ENCODE assay signal across 1 cellular context in the genomic region with DNA sequence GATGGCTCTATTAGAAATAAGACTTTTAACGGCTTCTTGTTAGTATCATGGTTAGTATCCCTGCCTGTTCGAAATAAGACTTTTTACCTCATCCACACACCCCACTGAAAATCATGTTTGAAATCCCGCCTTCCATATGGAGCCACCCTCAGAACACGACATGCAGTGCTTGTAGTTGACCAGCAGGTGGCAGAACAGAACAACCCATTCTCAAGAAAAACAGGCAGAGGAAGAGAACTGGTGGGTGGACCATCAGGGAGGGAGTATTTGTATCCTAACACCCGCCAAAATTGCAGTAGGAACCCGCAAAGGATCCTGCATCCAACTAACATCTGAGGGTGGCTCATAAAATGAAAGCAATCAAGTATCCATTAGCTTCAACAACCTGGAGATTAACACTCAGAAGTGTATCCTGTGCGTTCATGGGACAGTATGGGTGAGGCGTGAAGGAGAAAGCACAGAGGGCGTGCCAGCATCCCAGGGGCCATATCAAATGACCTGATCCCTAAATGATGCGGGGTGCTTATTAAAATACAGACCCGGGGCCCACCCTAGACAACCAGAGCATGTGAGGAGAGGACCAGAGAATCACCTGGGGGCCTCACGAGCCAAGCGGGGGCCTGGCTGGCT.
TF ChIP-seq lines count a peak whose summit lies in the region.

No MANE protein-coding gene starts in this region.

TF ChIP-seq in HepG2, 621 proteins besides CTCF, POLR2A, EP300 and RAD21 (continued from another document and continues in another):
- TF ChIP-seq, protein P1, sequence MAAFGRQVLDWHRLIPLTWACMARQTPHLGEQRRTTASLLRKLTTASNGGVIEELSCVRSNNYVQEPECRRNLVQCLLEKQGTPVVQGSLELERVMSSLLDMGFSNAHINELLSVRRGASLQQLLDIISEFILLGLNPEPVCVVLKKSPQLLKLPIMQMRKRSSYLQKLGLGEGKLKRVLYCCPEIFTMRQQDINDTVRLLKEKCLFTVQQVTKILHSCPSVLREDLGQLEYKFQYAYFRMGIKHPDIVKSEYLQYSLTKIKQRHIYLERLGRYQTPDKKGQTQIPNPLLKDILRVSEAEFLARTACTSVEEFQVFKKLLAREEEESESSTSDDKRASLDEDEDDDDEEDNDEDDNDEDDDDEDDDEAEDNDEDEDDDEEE (CRISPR knock-in tag; IDR thresholded peaks at IDR 0.05) = peak; percentile 64; the same call in 1 of the 2 replicates
- TF ChIP-seq PHF8 (CRISPR knock-in tag; IDR thresholded peaks at IDR 0.05) = no peak
- TF ChIP-seq, protein P2, sequence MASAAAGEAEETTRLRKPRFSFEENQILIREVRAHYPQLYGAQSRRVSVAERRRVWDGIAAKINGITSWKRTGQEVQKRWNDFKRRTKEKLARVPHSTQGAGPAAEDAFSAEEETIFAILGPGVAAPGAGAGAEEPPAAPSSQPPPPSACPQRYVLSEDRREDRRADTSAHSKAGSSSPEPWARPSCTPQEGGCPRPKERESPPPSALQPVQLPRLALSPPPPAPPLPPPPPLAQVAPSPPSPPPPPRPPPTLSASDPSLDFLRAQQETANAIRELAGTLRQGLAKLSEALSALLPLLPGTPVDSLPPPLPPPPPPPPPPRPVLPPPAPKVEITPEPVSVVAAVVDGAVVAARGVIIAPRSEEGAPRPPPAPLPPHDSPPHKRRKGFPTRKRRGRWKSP (CRISPR knock-in tag; IDR thresholded peaks at IDR 0.05) = no peak
- no peak for TF ChIP-seq NFIB (CRISPR knock-in tag; IDR thresholded peaks at IDR 0.05; ENCODE audit: borderline replicate concordance)
- no peak for TF ChIP-seq ZBTB38 (CRISPR knock-in tag; IDR thresholded peaks at IDR 0.05)
- TF ChIP-seq, protein P3, sequence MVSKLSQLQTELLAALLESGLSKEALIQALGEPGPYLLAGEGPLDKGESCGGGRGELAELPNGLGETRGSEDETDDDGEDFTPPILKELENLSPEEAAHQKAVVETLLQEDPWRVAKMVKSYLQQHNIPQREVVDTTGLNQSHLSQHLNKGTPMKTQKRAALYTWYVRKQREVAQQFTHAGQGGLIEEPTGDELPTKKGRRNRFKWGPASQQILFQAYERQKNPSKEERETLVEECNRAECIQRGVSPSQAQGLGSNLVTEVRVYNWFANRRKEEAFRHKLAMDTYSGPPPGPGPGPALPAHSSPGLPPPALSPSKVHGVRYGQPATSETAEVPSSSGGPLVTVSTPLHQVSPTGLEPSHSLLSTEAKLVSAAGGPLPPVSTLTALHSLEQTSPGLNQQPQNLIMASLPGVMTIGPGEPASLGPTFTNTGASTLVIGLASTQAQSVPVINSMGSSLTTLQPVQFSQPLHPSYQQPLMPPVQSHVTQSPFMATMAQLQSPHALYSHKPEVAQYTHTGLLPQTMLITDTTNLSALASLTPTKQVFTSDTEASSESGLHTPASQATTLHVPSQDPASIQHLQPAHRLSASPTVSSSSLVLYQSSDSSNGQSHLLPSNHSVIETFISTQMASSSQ (IDR thresholded peaks at IDR 0.05; ENCODE audit: low read depth) = no peak
- TF ChIP-seq, protein P3 (CRISPR knock-in tag; IDR thresholded peaks at IDR 0.05; ENCODE audit: borderline replicate concordance) = no peak
- TF ChIP-seq ZNF207 (IDR thresholded peaks at IDR 0.05; ENCODE audit: borderline replicate concordance) = no peak
- no peak for TF ChIP-seq ZNF713 (CRISPR knock-in tag; IDR thresholded peaks at IDR 0.05)
- TF ChIP-seq, protein P4, sequence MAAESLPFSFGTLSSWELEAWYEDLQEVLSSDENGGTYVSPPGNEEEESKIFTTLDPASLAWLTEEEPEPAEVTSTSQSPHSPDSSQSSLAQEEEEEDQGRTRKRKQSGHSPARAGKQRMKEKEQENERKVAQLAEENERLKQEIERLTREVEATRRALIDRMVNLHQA (CRISPR knock-in tag; IDR thresholded peaks at IDR 0.05) = no peak
- TF ChIP-seq ZMYM4 (CRISPR knock-in tag; IDR thresholded peaks at IDR 0.05) = peak; percentile 25; the same call in 1 of the 2 replicates
- TF ChIP-seq, protein P5, sequence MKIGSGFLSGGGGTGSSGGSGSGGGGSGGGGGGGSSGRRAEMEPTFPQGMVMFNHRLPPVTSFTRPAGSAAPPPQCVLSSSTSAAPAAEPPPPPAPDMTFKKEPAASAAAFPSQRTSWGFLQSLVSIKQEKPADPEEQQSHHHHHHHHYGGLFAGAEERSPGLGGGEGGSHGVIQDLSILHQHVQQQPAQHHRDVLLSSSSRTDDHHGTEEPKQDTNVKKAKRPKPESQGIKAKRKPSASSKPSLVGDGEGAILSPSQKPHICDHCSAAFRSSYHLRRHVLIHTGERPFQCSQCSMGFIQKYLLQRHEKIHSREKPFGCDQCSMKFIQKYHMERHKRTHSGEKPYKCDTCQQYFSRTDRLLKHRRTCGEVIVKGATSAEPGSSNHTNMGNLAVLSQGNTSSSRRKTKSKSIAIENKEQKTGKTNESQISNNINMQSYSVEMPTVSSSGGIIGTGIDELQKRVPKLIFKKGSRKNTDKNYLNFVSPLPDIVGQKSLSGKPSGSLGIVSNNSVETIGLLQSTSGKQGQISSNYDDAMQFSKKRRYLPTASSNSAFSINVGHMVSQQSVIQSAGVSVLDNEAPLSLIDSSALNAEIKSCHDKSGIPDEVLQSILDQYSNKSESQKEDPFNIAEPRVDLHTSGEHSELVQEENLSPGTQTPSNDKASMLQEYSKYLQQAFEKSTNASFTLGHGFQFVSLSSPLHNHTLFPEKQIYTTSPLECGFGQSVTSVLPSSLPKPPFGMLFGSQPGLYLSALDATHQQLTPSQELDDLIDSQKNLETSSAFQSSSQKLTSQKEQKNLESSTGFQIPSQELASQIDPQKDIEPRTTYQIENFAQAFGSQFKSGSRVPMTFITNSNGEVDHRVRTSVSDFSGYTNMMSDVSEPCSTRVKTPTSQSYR (CRISPR knock-in tag; IDR thresholded peaks at IDR 0.05; ENCODE audit: borderline replicate concordance) = no peak
- TF ChIP-seq NFYB (CRISPR knock-in tag; IDR thresholded peaks at IDR 0.05) = no peak
- TF ChIP-seq ARNTL (CRISPR knock-in tag; IDR thresholded peaks at IDR 0.05) = no peak
- TF ChIP-seq GABPA (IDR thresholded peaks at IDR 0.05; ENCODE audit: low read depth, low read length) = no peak
- TF ChIP-seq GABPA (CRISPR knock-in tag; IDR thresholded peaks at IDR 0.05; ENCODE audit: low read depth) = no peak
- TF ChIP-seq AGO2 (optimal IDR thresholded peaks at IDR 0.05; ENCODE audit: low read depth, low read length) = no peak
- TF ChIP-seq, protein P6, sequence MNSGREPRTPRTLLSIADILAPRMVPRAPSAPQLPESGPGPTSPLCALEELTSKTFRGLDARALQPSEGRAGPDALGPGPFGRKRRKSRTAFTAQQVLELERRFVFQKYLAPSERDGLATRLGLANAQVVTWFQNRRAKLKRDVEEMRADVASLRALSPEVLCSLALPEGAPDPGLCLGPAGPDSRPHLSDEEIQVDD (CRISPR knock-in tag; IDR thresholded peaks at IDR 0.05; ENCODE audit: borderline replicate concordance) = no peak
- TF ChIP-seq STAG1 (CRISPR knock-in tag; IDR thresholded peaks at IDR 0.05) = peak; percentile 89
- no peak for TF ChIP-seq BRCA1 (CRISPR knock-in tag; IDR thresholded peaks at IDR 0.05)
- no peak for TF ChIP-seq ZKSCAN8 (CRISPR knock-in tag; IDR thresholded peaks at IDR 0.05; ENCODE audit: borderline replicate concordance)
- TF ChIP-seq, protein P7, sequence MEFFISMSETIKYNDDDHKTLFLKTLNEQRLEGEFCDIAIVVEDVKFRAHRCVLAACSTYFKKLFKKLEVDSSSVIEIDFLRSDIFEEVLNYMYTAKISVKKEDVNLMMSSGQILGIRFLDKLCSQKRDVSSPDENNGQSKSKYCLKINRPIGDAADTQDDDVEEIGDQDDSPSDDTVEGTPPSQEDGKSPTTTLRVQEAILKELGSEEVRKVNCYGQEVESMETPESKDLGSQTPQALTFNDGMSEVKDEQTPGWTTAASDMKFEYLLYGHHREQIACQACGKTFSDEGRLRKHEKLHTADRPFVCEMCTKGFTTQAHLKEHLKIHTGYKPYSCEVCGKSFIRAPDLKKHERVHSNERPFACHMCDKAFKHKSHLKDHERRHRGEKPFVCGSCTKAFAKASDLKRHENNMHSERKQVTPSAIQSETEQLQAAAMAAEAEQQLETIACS (CRISPR knock-in tag; IDR thresholded peaks at IDR 0.05) = no peak
- TF ChIP-seq, protein P8, sequence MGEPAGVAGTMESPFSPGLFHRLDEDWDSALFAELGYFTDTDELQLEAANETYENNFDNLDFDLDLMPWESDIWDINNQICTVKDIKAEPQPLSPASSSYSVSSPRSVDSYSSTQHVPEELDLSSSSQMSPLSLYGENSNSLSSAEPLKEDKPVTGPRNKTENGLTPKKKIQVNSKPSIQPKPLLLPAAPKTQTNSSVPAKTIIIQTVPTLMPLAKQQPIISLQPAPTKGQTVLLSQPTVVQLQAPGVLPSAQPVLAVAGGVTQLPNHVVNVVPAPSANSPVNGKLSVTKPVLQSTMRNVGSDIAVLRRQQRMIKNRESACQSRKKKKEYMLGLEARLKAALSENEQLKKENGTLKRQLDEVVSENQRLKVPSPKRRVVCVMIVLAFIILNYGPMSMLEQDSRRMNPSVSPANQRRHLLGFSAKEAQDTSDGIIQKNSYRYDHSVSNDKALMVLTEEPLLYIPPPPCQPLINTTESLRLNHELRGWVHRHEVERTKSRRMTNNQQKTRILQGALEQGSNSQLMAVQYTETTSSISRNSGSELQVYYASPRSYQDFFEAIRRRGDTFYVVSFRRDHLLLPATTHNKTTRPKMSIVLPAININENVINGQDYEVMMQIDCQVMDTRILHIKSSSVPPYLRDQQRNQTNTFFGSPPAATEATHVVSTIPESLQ (CRISPR knock-in tag; conservative IDR thresholded peaks at IDR 0.05) = no peak
- TF ChIP-seq, protein P9, sequence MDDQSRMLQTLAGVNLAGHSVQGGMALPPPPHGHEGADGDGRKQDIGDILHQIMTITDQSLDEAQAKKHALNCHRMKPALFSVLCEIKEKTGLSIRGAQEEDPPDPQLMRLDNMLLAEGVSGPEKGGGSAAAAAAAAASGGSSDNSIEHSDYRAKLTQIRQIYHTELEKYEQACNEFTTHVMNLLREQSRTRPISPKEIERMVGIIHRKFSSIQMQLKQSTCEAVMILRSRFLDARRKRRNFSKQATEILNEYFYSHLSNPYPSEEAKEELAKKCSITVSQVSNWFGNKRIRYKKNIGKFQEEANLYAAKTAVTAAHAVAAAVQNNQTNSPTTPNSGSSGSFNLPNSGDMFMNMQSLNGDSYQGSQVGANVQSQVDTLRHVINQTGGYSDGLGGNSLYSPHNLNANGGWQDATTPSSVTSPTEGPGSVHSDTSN (CRISPR knock-in tag; IDR thresholded peaks at IDR 0.05; ENCODE audit: borderline replicate concordance) = no peak
- TF ChIP-seq, protein P10, sequence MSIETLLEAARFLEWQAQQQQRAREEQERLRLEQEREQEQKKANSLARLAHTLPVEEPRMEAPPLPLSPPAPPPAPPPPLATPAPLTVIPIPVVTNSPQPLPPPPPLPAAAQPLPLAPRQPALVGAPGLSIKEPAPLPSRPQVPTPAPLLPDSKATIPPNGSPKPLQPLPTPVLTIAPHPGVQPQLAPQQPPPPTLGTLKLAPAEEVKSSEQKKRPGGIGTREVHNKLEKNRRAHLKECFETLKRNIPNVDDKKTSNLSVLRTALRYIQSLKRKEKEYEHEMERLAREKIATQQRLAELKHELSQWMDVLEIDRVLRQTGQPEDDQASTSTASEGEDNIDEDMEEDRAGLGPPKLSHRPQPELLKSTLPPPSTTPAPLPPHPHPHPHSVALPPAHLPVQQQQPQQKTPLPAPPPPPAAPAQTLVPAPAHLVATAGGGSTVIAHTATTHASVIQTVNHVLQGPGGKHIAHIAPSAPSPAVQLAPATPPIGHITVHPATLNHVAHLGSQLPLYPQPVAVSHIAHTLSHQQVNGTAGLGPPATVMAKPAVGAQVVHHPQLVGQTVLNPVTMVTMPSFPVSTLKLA (IDR thresholded peaks at IDR 0.05) = no peak
- no peak for TF ChIP-seq ETV5 (CRISPR knock-in tag; IDR thresholded peaks at IDR 0.05; ENCODE audit: borderline replicate concordance)
- no peak; the same call in 1 of the 2 replicates for TF ChIP-seq SALL1 (CRISPR knock-in tag; IDR thresholded peaks at IDR 0.05)
- TF ChIP-seq, protein P11, sequence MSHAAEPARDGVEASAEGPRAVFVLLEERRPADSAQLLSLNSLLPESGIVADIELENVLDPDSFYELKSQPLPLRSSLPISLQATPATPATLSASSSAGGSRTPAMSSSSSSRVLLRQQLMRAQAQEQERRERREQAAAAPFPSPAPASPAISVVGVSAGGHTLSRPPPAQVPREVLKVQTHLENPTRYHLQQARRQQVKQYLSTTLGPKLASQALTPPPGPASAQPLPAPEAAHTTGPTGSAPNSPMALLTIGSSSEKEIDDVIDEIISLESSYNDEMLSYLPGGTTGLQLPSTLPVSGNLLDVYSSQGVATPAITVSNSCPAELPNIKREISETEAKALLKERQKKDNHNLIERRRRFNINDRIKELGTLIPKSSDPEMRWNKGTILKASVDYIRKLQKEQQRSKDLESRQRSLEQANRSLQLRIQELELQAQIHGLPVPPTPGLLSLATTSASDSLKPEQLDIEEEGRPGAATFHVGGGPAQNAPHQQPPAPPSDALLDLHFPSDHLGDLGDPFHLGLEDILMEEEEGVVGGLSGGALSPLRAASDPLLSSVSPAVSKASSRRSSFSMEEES (CRISPR knock-in tag; IDR thresholded peaks at IDR 0.05) = no peak
- TF ChIP-seq SMAD3 (CRISPR knock-in tag; IDR thresholded peaks at IDR 0.05) = no peak
- TF ChIP-seq ZC3H4 (CRISPR knock-in tag; IDR thresholded peaks at IDR 0.05; ENCODE audit: borderline replicate concordance) = no peak
- TF ChIP-seq REL (CRISPR knock-in tag; conservative IDR thresholded peaks at IDR 0.05) = no peak
- TF ChIP-seq ZNF616 (CRISPR knock-in tag; IDR thresholded peaks at IDR 0.05; ENCODE audit: low read depth) = no peak
- TF ChIP-seq, protein P12, sequence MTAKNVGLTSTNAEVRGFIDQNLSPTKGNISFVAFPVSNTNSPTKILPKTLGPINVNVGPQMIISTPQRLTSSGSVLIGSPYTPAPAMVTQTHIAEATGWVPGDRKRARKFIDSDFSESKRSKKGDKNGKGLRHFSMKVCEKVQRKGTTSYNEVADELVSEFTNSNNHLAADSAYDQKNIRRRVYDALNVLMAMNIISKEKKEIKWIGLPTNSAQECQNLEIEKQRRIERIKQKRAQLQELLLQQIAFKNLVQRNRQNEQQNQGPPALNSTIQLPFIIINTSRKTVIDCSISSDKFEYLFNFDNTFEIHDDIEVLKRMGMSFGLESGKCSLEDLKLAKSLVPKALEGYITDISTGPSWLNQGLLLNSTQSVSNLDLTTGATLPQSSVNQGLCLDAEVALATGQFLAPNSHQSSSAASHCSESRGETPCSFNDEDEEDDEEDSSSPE (CRISPR knock-in tag; IDR thresholded peaks at IDR 0.05) = peak; percentile 63; the same call in 1 of the 2 replicates
- TF ChIP-seq MTF1 (CRISPR knock-in tag; IDR thresholded peaks at IDR 0.05) = no peak
